ENCODE assay signal across 1 cellular context in the genomic region with DNA sequence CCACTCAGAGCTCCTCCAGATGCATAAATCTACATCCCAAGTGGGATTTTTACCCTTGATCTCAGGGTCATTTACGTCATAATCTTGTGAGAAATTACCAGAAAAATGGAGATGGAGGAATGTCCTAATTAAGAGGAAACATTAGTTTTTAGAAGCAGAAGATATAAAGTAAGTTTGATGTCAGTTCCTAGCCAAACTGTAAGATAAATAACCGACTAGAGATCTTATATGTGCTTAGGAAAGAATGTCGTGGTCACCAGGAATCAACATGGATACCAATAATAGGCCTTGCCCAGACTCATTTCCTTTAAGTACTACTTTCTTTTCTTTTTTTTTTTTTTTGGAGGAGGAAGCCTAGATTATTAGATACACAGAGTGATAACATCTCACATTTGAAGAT.
TF ChIP-seq lines count a peak whose summit lies in the region.

No MANE protein-coding gene starts in this region.

TF ChIP-seq in IMR-90, 13 proteins besides CTCF, POLR2A, EP300 and RAD21 (continued from another document):
- TF ChIP-seq RFX5 (IDR thresholded peaks at IDR 0.05; ENCODE audit: low read depth, low read length) (no peak), BHLHE40 (IDR thresholded peaks at IDR 0.05; ENCODE audit: low read depth, low read length) (no peak), SMC3 (IDR thresholded peaks at IDR 0.05; ENCODE audit: low read depth, low read length) (no peak), CEBPB (IDR thresholded peaks at IDR 0.05; ENCODE audit: low read depth, low read length) (no peak), FOS (IDR thresholded peaks at IDR 0.05; ENCODE audit: low read depth, low read length) (no peak), NFE2L2 (IDR thresholded peaks at IDR 0.05; ENCODE audit: low read depth, low read length) (no peak)
- TF ChIP-seq, protein P1, sequence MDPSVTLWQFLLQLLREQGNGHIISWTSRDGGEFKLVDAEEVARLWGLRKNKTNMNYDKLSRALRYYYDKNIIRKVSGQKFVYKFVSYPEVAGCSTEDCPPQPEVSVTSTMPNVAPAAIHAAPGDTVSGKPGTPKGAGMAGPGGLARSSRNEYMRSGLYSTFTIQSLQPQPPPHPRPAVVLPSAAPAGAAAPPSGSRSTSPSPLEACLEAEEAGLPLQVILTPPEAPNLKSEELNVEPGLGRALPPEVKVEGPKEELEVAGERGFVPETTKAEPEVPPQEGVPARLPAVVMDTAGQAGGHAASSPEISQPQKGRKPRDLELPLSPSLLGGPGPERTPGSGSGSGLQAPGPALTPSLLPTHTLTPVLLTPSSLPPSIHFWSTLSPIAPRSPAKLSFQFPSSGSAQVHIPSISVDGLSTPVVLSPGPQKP (IDR thresholded peaks at IDR 0.05; ENCODE audit: borderline replicate concordance, low read depth, low read length): no peak
